23 cellular contexts compared by ENCODE assay signal in genomic region chrX:141455103-141455502, GRCh38.
"Had no signal": no experiment of that assay in that cellular context is flagged by ENCODE, and none has a peak within 500 bp of the region (broad histone marks: within the 10 kb centered on the region; RNA-seq: fewer than 3 reads in every experiment).

No MANE protein-coding gene starts in this region.

- DNase-seq: dermis blood vessel endothelial cell; dorsolateral prefrontal cortex; effector CD4-positive, alpha-beta T cell; effector memory CD4-positive, alpha-beta T cell; foreskin keratinocyte; heart left ventricle; hypothalamus; left cardiac atrium; left lung; left ventricle myocardium superior; lower lobe of right lung; mesenchymal stem cell; mucosa of descending colon; naive B cell; naive thymus-derived CD8-positive, alpha-beta T cell had no signal

- ATAC-seq: foreskin keratinocyte; gastroesophageal sphincter; heart left ventricle; left cardiac atrium; left lung; left ventricle myocardium superior; lower lobe of right lung; mucosa of descending colon; naive thymus-derived CD8-positive, alpha-beta T cell had no signal

- H3K36me3 ChIP-seq: esophagus muscularis mucosa, gastroesophageal sphincter, heart left ventricle, left lung, lower lobe of right lung had no signal

- H3K4me3 ChIP-seq: coronary artery, dorsolateral prefrontal cortex, esophagus muscularis mucosa, gastroesophageal sphincter, heart left ventricle, hepatocyte, left lung, lower lobe of right lung, mucosa of descending colon had no signal

- H3K4me1 ChIP-seq: esophagus muscularis mucosa, foreskin keratinocyte, gastroesophageal sphincter, heart left ventricle, left lung, lower lobe of right lung had no signal

- H3K27me3 ChIP-seq: esophagus muscularis mucosa, foreskin keratinocyte, gastroesophageal sphincter, heart left ventricle, hepatocyte, left lung had no signal

- H3K79me2 ChIP-seq: hepatocyte had no signal

- FAIRE-seq: endothelial cell of umbilical vein, frontal cortex, islet of Langerhans, keratinocyte had no signal

- H3K9me3 ChIP-seq: esophagus muscularis mucosa, gastroesophageal sphincter, left lung, lower lobe of right lung, mucosa of descending colon had no signal

- H3K4me2 ChIP-seq: hepatocyte had no signal

- H3K27ac ChIP-seq: coronary artery, dorsolateral prefrontal cortex, esophagus muscularis mucosa, foreskin keratinocyte, gastroesophageal sphincter, heart left ventricle, hepatocyte, left lung, lower lobe of right lung had no signal

- H2AFZ ChIP-seq: hepatocyte had no signal
